ENCODE assay signal across 1 cellular context in the genomic region with DNA sequence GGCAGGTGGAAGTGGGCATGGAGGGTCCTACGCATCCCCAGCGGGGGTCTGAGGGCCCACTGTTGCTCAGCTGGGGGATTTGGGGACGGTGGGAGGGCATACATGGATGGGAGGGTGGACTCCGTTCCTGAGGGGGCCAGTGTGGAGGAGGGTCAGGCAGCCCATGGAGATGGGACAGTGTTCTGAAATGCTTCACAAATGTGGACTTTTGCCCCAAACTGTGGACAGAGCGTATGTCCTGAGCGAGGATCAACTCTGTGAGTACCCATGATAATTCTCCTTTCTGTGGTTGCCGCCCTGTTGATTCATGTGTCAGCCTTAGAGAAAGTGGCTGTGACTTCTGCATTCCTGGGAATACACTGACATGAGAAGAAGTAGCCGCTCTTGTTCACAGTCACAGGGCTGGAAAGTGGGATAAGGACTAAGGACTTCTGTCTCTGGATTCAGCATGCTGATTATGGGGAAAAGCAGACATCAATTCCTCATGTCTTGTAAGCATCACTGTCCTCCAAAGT.
TF ChIP-seq lines count a peak whose summit lies in the region.

No MANE protein-coding gene starts in this region.

TF ChIP-seq in IMR-90, 13 proteins besides CTCF, POLR2A, EP300 and RAD21:
- TF ChIP-seq CEBPB (IDR thresholded peaks at IDR 0.05; ENCODE audit: low read depth, low read length) (no peak), MAFK (IDR thresholded peaks at IDR 0.05; ENCODE audit: low read depth, low read length) (no peak), MAZ (IDR thresholded peaks at IDR 0.05; ENCODE audit: borderline replicate concordance, low read depth, low read length) (no peak), RFX5 (IDR thresholded peaks at IDR 0.05; ENCODE audit: low read depth, low read length) (no peak), MXI1 (IDR thresholded peaks at IDR 0.05; ENCODE audit: borderline replicate concordance, low read depth, low read length) (no peak), CHD1 (IDR thresholded peaks at IDR 0.05; ENCODE audit: low read depth, low read length) (no peak), SMC3 (IDR thresholded peaks at IDR 0.05; ENCODE audit: low read depth, low read length) (no peak), RCOR1 (IDR thresholded peaks at IDR 0.05; ENCODE audit: insufficient replicate concordance, low read length) (no peak)
- TF ChIP-seq, protein P1, sequence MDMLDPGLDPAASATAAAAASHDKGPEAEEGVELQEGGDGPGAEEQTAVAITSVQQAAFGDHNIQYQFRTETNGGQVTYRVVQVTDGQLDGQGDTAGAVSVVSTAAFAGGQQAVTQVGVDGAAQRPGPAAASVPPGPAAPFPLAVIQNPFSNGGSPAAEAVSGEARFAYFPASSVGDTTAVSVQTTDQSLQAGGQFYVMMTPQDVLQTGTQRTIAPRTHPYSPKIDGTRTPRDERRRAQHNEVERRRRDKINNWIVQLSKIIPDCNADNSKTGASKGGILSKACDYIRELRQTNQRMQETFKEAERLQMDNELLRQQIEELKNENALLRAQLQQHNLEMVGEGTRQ (IDR thresholded peaks at IDR 0.05; ENCODE audit: low read depth, low read length) = no peak
- TF ChIP-seq, protein P2, sequence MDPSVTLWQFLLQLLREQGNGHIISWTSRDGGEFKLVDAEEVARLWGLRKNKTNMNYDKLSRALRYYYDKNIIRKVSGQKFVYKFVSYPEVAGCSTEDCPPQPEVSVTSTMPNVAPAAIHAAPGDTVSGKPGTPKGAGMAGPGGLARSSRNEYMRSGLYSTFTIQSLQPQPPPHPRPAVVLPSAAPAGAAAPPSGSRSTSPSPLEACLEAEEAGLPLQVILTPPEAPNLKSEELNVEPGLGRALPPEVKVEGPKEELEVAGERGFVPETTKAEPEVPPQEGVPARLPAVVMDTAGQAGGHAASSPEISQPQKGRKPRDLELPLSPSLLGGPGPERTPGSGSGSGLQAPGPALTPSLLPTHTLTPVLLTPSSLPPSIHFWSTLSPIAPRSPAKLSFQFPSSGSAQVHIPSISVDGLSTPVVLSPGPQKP (IDR thresholded peaks at IDR 0.05; ENCODE audit: borderline replicate concordance, low read depth, low read length) = no peak
